In genomic region chr1:61160526-61160925, GRCh38 we compare ENCODE assay signal across 1 cellular context.
TF ChIP-seq lines count a peak whose summit lies in the region.

No MANE protein-coding gene starts in this region.

TF ChIP-seq in K562, 482 proteins besides CTCF, POLR2A, EP300 and RAD21 (continued from another document and continues in another):
- TF ChIP-seq ZBTB11 (CRISPR knock-in tag; IDR thresholded peaks at IDR 0.05) (0 out of 6 replicates have a peak, but pooled peaks of 1 of the 3 experiments have one; percentile 21), NR2C1 (IDR thresholded peaks at IDR 0.05) (no peak), NR2C1 (tag; IDR thresholded peaks at IDR 0.05) (peak; percentile 36; the same call in 1 of the 2 replicates), HOMEZ (CRISPR knock-in tag; IDR thresholded peaks at IDR 0.05) (no peak), ZNF584 (CRISPR knock-in tag; IDR thresholded peaks at IDR 0.05; ENCODE audit: low read depth) (peak; percentile 59; the same call in 1 of the 2 replicates), ADNP (tag; IDR thresholded peaks at IDR 0.05) (0 out of 2 replicates have a peak, but pooled peaks have one; percentile 35), MAFK (IDR thresholded peaks at IDR 0.05; ENCODE audit: low read length) (peak; percentile 64; the same call in 1 of the 2 replicates), ZNF639 (CRISPR knock-in tag; conservative IDR thresholded peaks at IDR 0.05 in 1 of 2, IDR thresholded peaks at IDR 0.05 in 1 of 2) (peak in 1 of 2 experiments; percentile 54; a peak in 1 of 4 replicates), GTF3C2 (IDR thresholded peaks at IDR 0.05; ENCODE audit: borderline replicate concordance, extremely low read depth, insufficient read length) (no peak), MAFG (tag; conservative IDR thresholded peaks at IDR 0.05) (peak; percentile 67), ZNF121 (CRISPR knock-in tag; conservative IDR thresholded peaks at IDR 0.05) (0 out of 2 replicates have a peak, but pooled peaks have one; percentile 48), CBFB (CRISPR knock-in tag; IDR thresholded peaks at IDR 0.05) (no peak), ZNF395 (CRISPR knock-in tag; IDR thresholded peaks at IDR 0.05) (no peak), MAFF (IDR thresholded peaks at IDR 0.05; ENCODE audit: low read length) (peak; percentile 69; the same call in 1 of the 2 replicates), JUND (IDR thresholded peaks at IDR 0.05; ENCODE audit: borderline replicate concordance, low read depth, low read length) (peak; percentile 67; the same call in 1 of the 2 replicates), JUND (tag; IDR thresholded peaks at IDR 0.05; ENCODE audit: borderline replicate concordance, low read depth, low read length) (peak; percentile 66; the same call in 1 of the 3 replicates), AFF4 (CRISPR knock-in tag; IDR thresholded peaks at IDR 0.05) (no peak), FOSL1 (tag; conservative IDR thresholded peaks at IDR 0.05) (peak; percentile 86), ZNF589 (CRISPR knock-in tag; IDR thresholded peaks at IDR 0.05; ENCODE audit: low read depth) (0 out of 2 replicates have a peak, but pooled peaks have one; percentile 36), THAP12 (CRISPR knock-in tag; IDR thresholded peaks at IDR 0.05) (no peak), ZNF592 (IDR thresholded peaks at IDR 0.05) (peak; percentile 87), EP400 (IDR thresholded peaks at IDR 0.05) (0 out of 2 replicates have a peak, but pooled peaks have one; percentile 35), BACH1 (tag; IDR thresholded peaks at IDR 0.05) (peak; percentile 59; the same call in 1 of the 2 replicates), DMBX1 (CRISPR knock-in tag; IDR thresholded peaks at IDR 0.05; ENCODE audit: borderline replicate concordance) (no peak), HMBOX1 (IDR thresholded peaks at IDR 0.05) (peak; percentile 93), ZNF316 (IDR thresholded peaks at IDR 0.05) (peak; percentile 81), GTF2E2 (tag; IDR thresholded peaks at IDR 0.05) (0 out of 2 replicates have a peak, but pooled peaks have one; percentile 14), CREB3 (tag; conservative IDR thresholded peaks at IDR 0.05; ENCODE audit: low read depth) (0 out of 2 replicates have a peak, but pooled peaks have one; percentile 28), C11orf30 (IDR thresholded peaks at IDR 0.05; ENCODE audit: low read depth) (peak; percentile 76)
